Comparison of ENCODE assay signal across 25 cellular contexts in genomic region chr2:39181297-39181696, GRCh38.
"Had no signal": no experiment of that assay in that cellular context is flagged by ENCODE, and none has a peak within 500 bp of the region (broad histone marks: within the 10 kb centered on the region; RNA-seq: fewer than 3 reads in every experiment).

No MANE protein-coding gene starts in this region.

- H3K9me3 ChIP-seq: left lung, ovary, right atrium auricular region, suprapubic skin, thoracic aorta, tibial artery, upper lobe of left lung, vagina had no signal

- H3K4me3 ChIP-seq: left lung, lung, ovary, right atrium auricular region, skin epidermis, suprapubic skin, thoracic aorta, tibial artery, upper lobe of left lung, vagina had no signal

- H3K36me3 Mint-ChIP-seq: mesothelial cell of epicardium; naive B cell; natural killer cell; stimulated activated effector memory CD8-positive, alpha-beta T cell treated with anti-CD3 and anti-CD28 coated beads, Interleukin-12 subunit alpha, Interleukin-12 subunit beta, amount 100 ng/mL, for 72 hours had no signal

- H3K36me3 ChIP-seq: left lung, ovary, right atrium auricular region, suprapubic skin, thoracic aorta, tibial artery, upper lobe of left lung, vagina had no signal

- H3K4me1 Mint-ChIP-seq: immature natural killer cell; natural killer cell; stimulated activated effector memory CD8-positive, alpha-beta T cell treated with anti-CD3 and anti-CD28 coated beads, Interleukin-12 subunit alpha, Interleukin-12 subunit beta, amount 100 ng/mL, for 72 hours had no signal

- DNase-seq: hypothalamus; immature natural killer cell; kidney; left colon; left lung; naive B cell; natural killer cell; ovary; stimulated activated CD4-positive, alpha-beta T cell treated with anti-CD3 and anti-CD28 coated beads, Interleukin-12 subunit alpha, Interleukin-12 subunit beta, amount 100 ng/mL, for 4 hours; stimulated activated CD4-positive, alpha-beta T cell treated with anti-CD3 and anti-CD28 coated beads, Interleukin-15, amount 100 ng/mL, for 24 hours; stimulated activated CD4-positive, alpha-beta T cell treated with anti-CD3 and anti-CD28 coated beads, Interleukin-4, amount 100 ng/mL, for 24 hours; stimulated activated naive CD4-positive, alpha-beta T cell; tibial artery; upper lobe of left lung had no signal

- H3K4me3 Mint-ChIP-seq: immature natural killer cell; mesothelial cell of epicardium; naive B cell; natural killer cell; stimulated activated effector memory CD8-positive, alpha-beta T cell treated with anti-CD3 and anti-CD28 coated beads, Interleukin-12 subunit alpha, Interleukin-12 subunit beta, amount 100 ng/mL, for 72 hours; stimulated activated naive CD8-positive, alpha-beta T cell treated with anti-CD3 and anti-CD28 coated beads, Interleukin-15, Interleukin-2, amounts not matched to agents 100 ng/mL and 50 ng/mL, for 24 hours had no signal

- H3K9me3 Mint-ChIP-seq: immature natural killer cell; natural killer cell; stimulated activated effector memory CD8-positive, alpha-beta T cell treated with anti-CD3 and anti-CD28 coated beads, Interleukin-12 subunit alpha, Interleukin-12 subunit beta, amount 100 ng/mL, for 72 hours; stimulated activated naive CD8-positive, alpha-beta T cell treated with anti-CD3 and anti-CD28 coated beads, Interleukin-15, Interleukin-2, amounts not matched to agents 100 ng/mL and 50 ng/mL, for 24 hours had no signal

- H3K27ac ChIP-seq: left lung, ovary, right atrium auricular region, skin epidermis, suprapubic skin, thoracic aorta, tibial artery, upper lobe of left lung, vagina had no signal

- H3K27me3 Mint-ChIP-seq: progenitor cell of endocrine pancreas; stimulated activated naive CD8-positive, alpha-beta T cell treated with anti-CD3 and anti-CD28 coated beads, Interleukin-15, Interleukin-2, amounts not matched to agents 100 ng/mL and 50 ng/mL, for 24 hours had no signal

- ATAC-seq: left colon; left lung; natural killer cell; sciatic nerve; stimulated activated effector memory CD8-positive, alpha-beta T cell treated with anti-CD3 and anti-CD28 coated beads, Interleukin-12 subunit alpha, Interleukin-12 subunit beta, amount 100 ng/mL, for 72 hours had no signal

- H3K4me1 ChIP-seq: left lung, right atrium auricular region, suprapubic skin, tibial artery, upper lobe of left lung, vagina had no signal

- H3K27me3 ChIP-seq: left lung, ovary, right atrium auricular region, suprapubic skin, tibial artery, upper lobe of left lung, vagina had no signal

- H3K27ac Mint-ChIP-seq: immature natural killer cell; mesothelial cell of epicardium; naive B cell; natural killer cell; progenitor cell of endocrine pancreas; stimulated activated effector memory CD8-positive, alpha-beta T cell treated with anti-CD3 and anti-CD28 coated beads, Interleukin-12 subunit alpha, Interleukin-12 subunit beta, amount 100 ng/mL, for 72 hours; stimulated activated naive CD8-positive, alpha-beta T cell treated with anti-CD3 and anti-CD28 coated beads, Interleukin-15, Interleukin-2, amounts not matched to agents 100 ng/mL and 50 ng/mL, for 24 hours had no signal
